Comparison of ENCODE assay signal across 18 cellular contexts in the genomic region with DNA sequence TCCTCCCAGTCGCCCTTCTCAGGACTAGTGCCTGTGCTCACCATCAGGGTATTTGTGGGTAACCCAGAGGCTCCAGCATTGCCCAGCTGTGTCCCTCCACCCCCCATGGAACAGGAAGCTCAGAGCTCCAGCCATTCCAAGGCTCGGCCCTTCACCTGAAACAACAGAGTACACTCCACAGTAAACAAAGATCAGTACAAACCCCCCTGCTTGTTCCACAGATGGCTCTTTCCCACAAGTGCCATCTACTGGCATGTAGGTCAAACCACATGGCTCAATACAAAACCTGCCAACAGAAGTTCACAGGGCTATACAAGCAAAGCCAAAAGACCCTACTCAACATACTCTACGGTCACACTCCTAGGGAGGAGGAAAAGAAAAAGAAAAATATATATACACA.
DNase-seq lines count a peak whose midpoint lies in the region; ATAC-seq, FAIRE-seq and TF ChIP-seq lines count a peak whose summit lies in the region.
"Had no signal": no experiment of that assay in that cellular context is flagged by ENCODE, and none has a peak within 500 bp of the region (broad histone marks: within the 10 kb centered on the region; RNA-seq: fewer than 3 reads in every experiment).

No MANE protein-coding gene starts in this region.

- ATAC-seq in HepG2: no peak; the same call in 1 of the 3 replicates
- no peak for ATAC-seq in right lobe of liver
- no peak for ATAC-seq in HG02981 (IDR thresholded peaks at IDR 0.05; ENCODE audit: unreplicated experiment)
- ATAC-seq: activated CD8-positive, alpha-beta T cell treated with anti-CD3 and anti-CD28 coated beads, Interleukin-2, amount 10 ng/mL, durations not matched to agents 7 days and 5 days had no signal

- no peak for TF ChIP-seq EP300 in HepG2 (IDR thresholded peaks at IDR 0.05; ENCODE audit: low read depth in 2 of 2, low read length in 2 of 2)
- no peak for TF ChIP-seq EP300 in HepG2 (CRISPR knock-in tag; IDR thresholded peaks at IDR 0.05; ENCODE audit: borderline replicate concordance)

- H3K4me3 ChIP-seq in HepG2 (replicated peaks in 1 of 3; ENCODE audit: insufficient read depth in 1 of 3, low read depth in 2 of 3, low read length in 3 of 3) (no peak overlapping the region), right lobe of liver (no peak overlapping the region), kidney (ENCODE audit: low read length in 2 of 2) (no peak overlapping the region)
- H3K4me3 ChIP-seq: uterus had no signal

- H3K36me3 ChIP-seq in HepG2 (replicated peaks in 1 of 2; ENCODE audit: control insufficient read depth in 1 of 2, insufficient read depth in 2 of 2, low read length in 2 of 2): no peaks in the 10 kb centered on the region
- no peaks in the 10 kb centered on the region for H3K36me3 ChIP-seq in right lobe of liver
- no peaks in the 10 kb centered on the region for H3K36me3 ChIP-seq in kidney (ENCODE audit: control insufficient read depth in 1 of 2, insufficient read depth in 2 of 2, low read length in 2 of 2)
- H3K36me3 ChIP-seq: brain microvascular endothelial cell, uterus had no signal

- DNase-seq in HepG2 (ENCODE audit: low spot score) (peak; percentile 1), right lobe of liver (no peak), NCI-H69 (lab: John Stamatoyannopoulos, UW) (peak; percentile 60), astrocyte of the hippocampus (ENCODE audit: low read depth, low spot score) (peak; percentile 1), kidney (no peak), MV-4-11 (lab: John Stamatoyannopoulos, UW) (no peak), SKM-1 treated with dmso at 0.1 percent for 144 hours (lab: John Stamatoyannopoulos, UW; ENCODE audit: unreplicated experiment) (no peak)
- DNase-seq: activated CD8-positive, alpha-beta T cell treated with anti-CD3 and anti-CD28 coated beads, Interleukin-2, amount 10 ng/mL, durations not matched to agents 7 days and 5 days; activated effector memory CD4-positive, alpha-beta T cell treated with anti-CD3 and anti-CD28 coated beads, Interleukin-2, amount 50 U/mL, for 16 hours; brain microvascular endothelial cell; EL; endodermal cell; kidney glomerular epithelial cell; naive B cell; NCI-H1105 treated with DMSO at 0.1 percent for 48 hours; stimulated activated CD4-positive, alpha-beta T cell treated with anti-CD3 and anti-CD28 coated beads, Interleukin-2, amount 100 ng/mL, for 48 hours; uterus had no signal

- H3K27ac ChIP-seq in HepG2 (ENCODE audit: extremely low read length, insufficient read depth, low read length) (no peak overlapping the region), right lobe of liver (no peak overlapping the region), kidney (ENCODE audit: low read depth in 2 of 2, low read length in 2 of 2) (no peak overlapping the region)
- H3K27ac ChIP-seq: brain microvascular endothelial cell, uterus had no signal

- H3K9me3 ChIP-seq in HepG2 (ENCODE audit: low read length): peaks cover 87% of the 10 kb centered on the region
- H3K9me3 ChIP-seq in right lobe of liver: no peaks in the 10 kb centered on the region
- H3K9me3 ChIP-seq in kidney (ENCODE audit: control insufficient read depth in 1 of 2, low read length in 2 of 2): no peaks in the 10 kb centered on the region

- BruUV-seq in HepG2 (replicated peaks; lab: Mats Ljungman, UMichigan): no TSS peak

- no peak overlapping the region for H2AFZ ChIP-seq in HepG2 (ENCODE audit: low read length)

- no peak for FAIRE-seq in HepG2 (lab: Jason Lieb, UNC)
- no peak for FAIRE-seq in kidney (lab: Jason Lieb, UNC)

- in situ Hi-C loops in HepG2 (cut with HindIII; ENCODE audit: extremely low pct_ligation_motif_present, low pct_unique_long_range_greater_than_20kb): no loop called here

- no peak for TF ChIP-seq RAD21 in HepG2 (CRISPR knock-in tag; IDR thresholded peaks at IDR 0.05)

- no peaks in the 10 kb centered on the region for H4K20me1 ChIP-seq in HepG2 (ENCODE audit: insufficient read depth, low read length)

- CTCF ChIA-PET in HepG2 (lab: Yijun Ruan, JAX; ENCODE audit: low intra/inter-chr PET ratio, low total read pairs): no interaction called here

- TF ChIP-seq CTCF in HepG2 (CRISPR knock-in tag; IDR thresholded peaks at IDR 0.05) (no peak), right lobe of liver (IDR thresholded peaks at IDR 0.05) (peak in 1 of 4 donors; percentile 28), kidney (IDR thresholded peaks at IDR 0.05; ENCODE audit: borderline replicate concordance, extremely low read depth, insufficient read depth) (no peak)

- H3K79me2 ChIP-seq in HepG2 (ENCODE audit: insufficient read depth, low read length): no peaks in the 10 kb centered on the region

- TF ChIP-seq POLR2A in HepG2 (IDR thresholded peaks at IDR 0.05; ENCODE audit: insufficient read depth in 1 of 2, low read depth in 2 of 2, low read length in 2 of 2) (no peak), right lobe of liver (IDR thresholded peaks at IDR 0.05) (no peak)

- H3K27me3 ChIP-seq in HepG2 (ENCODE audit: control insufficient read depth in 1 of 2, insufficient read depth in 2 of 2, low read length in 2 of 2): no peaks in the 10 kb centered on the region
- H3K27me3 ChIP-seq in right lobe of liver: no peaks in the 10 kb centered on the region
- H3K27me3 ChIP-seq: brain microvascular endothelial cell, uterus had no signal

- H3K4me2 ChIP-seq in HepG2 (ENCODE audit: low read depth, low read length): no peak overlapping the region

- 1% methylated on average over 3 of the region's 3 CpGs for WGBS in HepG2 (ENCODE audit: low lambda C conversion rate)
- 18% methylated on average over 2 of the region's 3 CpGs for WGBS in right lobe of liver (ENCODE audit: insufficient coverage, low coverage, low lambda C conversion rate, missing lambda C conversion rate)

- intact Hi-C loops in HepG2 (cut with micrococcal nuclease; ENCODE audit: unreplicated experiment) (no loop called here), right lobe of liver (cut with DNase I) (no loop called here), kidney (cut with DNase I) (no loop called here)

- H3K9ac ChIP-seq in HepG2 (ENCODE audit: insufficient read depth, low read depth, low read length): no peak overlapping the region
- H3K9ac ChIP-seq in kidney (ENCODE audit: low read length in 2 of 2): no peak overlapping the region

- POLR2A ChIA-PET in HepG2 (lab: Yijun Ruan, JAX): no interaction called here

- H3K4me1 ChIP-seq in HepG2 (ENCODE audit: insufficient read depth, low read length): no peaks in the 10 kb centered on the region
- H3K4me1 ChIP-seq in right lobe of liver: no peaks in the 10 kb centered on the region
- H3K4me1 ChIP-seq in kidney (ENCODE audit: control insufficient read depth in 1 of 2, insufficient read depth in 1 of 2, low read depth in 1 of 2, low read length in 2 of 2): no peaks in the 10 kb centered on the region
- H3K4me1 ChIP-seq: uterus had no signal

TF ChIP-seq in HepG2, 621 proteins besides CTCF, POLR2A, EP300 and RAD21:
- no peak for TF ChIP-seq SP1 (IDR thresholded peaks at IDR 0.05)
- no peak for TF ChIP-seq SP1 (CRISPR knock-in tag; IDR thresholded peaks at IDR 0.05)
- peak; percentile 9; the same call in 1 of the 2 replicates for TF ChIP-seq SMC3 (IDR thresholded peaks at IDR 0.05; ENCODE audit: low read length)
- no peak for TF ChIP-seq ZSCAN25 (CRISPR knock-in tag; IDR thresholded peaks at IDR 0.05)

Comparison
In these comparisons a context has a peak if more than half of its experiments do, and no peak if none do; other contexts are left out.
1. DNase-seq: peak in HepG2 (single experiment), NCI-H69 (single experiment) and astrocyte of the hippocampus (single experiment); none in right lobe of liver (0 of 3), kidney (single experiment), MV-4-11 (single experiment) and SKM-1 treated with dmso at 0.1 percent for 144 hours (single experiment).